Comparison of ENCODE assay signal across 1 cellular context in the genomic region with DNA sequence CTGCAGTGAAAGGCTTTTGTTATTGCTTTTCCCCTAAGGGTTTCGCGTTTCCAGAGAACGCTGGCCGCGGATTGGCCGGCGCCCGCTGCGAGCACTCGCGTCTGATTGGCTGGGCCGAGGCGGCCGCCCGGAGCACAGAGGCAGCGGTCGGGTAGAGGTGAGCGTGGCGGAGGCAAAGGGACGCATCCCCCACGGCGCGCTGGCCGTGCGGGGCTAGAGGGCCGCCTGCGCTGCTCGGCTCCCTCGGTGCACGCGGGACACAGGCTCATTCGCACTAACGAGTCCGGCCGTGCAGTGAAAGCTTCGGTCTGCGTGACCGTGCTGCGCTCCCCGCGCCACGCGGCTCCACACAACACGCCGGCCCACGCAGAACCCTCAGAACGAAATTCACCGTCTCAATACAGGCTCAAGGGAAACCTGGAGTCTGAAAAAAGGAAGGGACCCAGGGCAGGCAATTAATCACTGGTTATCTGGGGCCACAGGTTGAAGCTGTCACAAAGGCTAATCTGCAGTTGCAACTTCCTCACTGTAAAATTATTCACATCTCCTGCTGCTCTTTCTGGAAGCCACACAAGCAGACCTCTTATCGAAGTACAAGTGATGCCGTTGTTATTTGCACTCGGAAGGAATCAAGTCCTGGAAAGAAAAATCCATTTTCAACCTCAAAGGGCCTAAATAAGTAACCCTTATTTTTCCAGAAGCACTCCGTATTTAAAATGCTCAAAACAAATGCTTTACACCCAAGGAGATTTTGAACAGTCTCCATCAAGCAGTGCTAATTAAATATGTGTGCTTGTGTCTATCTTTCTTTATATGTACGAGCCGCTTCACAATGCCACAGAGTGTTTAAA.
TF ChIP-seq lines count a peak whose summit lies in the region.

No MANE protein-coding gene starts in this region.

TF ChIP-seq in HepG2, 621 proteins besides CTCF, POLR2A, EP300 and RAD21 (continued from another document and continues in another):
- TF ChIP-seq THAP11 (CRISPR knock-in tag; IDR thresholded peaks at IDR 0.05): no peak
- no peak for TF ChIP-seq HOXA7 (CRISPR knock-in tag; IDR thresholded peaks at IDR 0.05)
- no peak for TF ChIP-seq ZNF225 (CRISPR knock-in tag; IDR thresholded peaks at IDR 0.05)
- TF ChIP-seq ZNF282 (IDR thresholded peaks at IDR 0.05; ENCODE audit: partially characterized antibody): no peak
- TF ChIP-seq TOPORS (CRISPR knock-in tag; IDR thresholded peaks at IDR 0.05): no peak
- TF ChIP-seq RBAK (CRISPR knock-in tag; IDR thresholded peaks at IDR 0.05): no peak
- 0 out of 2 replicates have a peak, but pooled peaks have one; percentile 11 for TF ChIP-seq GATAD1 (CRISPR knock-in tag; IDR thresholded peaks at IDR 0.05)
- no peak for TF ChIP-seq ZNF83 (CRISPR knock-in tag; IDR thresholded peaks at IDR 0.05; ENCODE audit: borderline replicate concordance)
- TF ChIP-seq NCOR1 (IDR thresholded peaks at IDR 0.05; ENCODE audit: borderline replicate concordance, low read length): no peak
- no peak for TF ChIP-seq ZNF782 (CRISPR knock-in tag; IDR thresholded peaks at IDR 0.05; ENCODE audit: borderline replicate concordance)
- TF ChIP-seq, protein P1, sequence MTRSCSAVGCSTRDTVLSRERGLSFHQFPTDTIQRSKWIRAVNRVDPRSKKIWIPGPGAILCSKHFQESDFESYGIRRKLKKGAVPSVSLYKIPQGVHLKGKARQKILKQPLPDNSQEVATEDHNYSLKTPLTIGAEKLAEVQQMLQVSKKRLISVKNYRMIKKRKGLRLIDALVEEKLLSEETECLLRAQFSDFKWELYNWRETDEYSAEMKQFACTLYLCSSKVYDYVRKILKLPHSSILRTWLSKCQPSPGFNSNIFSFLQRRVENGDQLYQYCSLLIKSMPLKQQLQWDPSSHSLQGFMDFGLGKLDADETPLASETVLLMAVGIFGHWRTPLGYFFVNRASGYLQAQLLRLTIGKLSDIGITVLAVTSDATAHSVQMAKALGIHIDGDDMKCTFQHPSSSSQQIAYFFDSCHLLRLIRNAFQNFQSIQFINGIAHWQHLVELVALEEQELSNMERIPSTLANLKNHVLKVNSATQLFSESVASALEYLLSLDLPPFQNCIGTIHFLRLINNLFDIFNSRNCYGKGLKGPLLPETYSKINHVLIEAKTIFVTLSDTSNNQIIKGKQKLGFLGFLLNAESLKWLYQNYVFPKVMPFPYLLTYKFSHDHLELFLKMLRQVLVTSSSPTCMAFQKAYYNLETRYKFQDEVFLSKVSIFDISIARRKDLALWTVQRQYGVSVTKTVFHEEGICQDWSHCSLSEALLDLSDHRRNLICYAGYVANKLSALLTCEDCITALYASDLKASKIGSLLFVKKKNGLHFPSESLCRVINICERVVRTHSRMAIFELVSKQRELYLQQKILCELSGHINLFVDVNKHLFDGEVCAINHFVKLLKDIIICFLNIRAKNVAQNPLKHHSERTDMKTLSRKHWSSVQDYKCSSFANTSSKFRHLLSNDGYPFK (CRISPR knock-in tag; IDR thresholded peaks at IDR 0.05; ENCODE audit: borderline replicate concordance): peak; percentile 49; the same call in 1 of the 2 replicates
- no peak for TF ChIP-seq TMF1 (CRISPR knock-in tag; IDR thresholded peaks at IDR 0.05; ENCODE audit: low read depth)
- TF ChIP-seq EZH2 (conservative IDR thresholded peaks at IDR 0.05; ENCODE audit: low read depth, low read length): no peak
- no peak for TF ChIP-seq ZNF746 (CRISPR knock-in tag; IDR thresholded peaks at IDR 0.05)
- no peak for TF ChIP-seq MIER3 (CRISPR knock-in tag; IDR thresholded peaks at IDR 0.05; ENCODE audit: borderline replicate concordance)
- TF ChIP-seq, protein P2, sequence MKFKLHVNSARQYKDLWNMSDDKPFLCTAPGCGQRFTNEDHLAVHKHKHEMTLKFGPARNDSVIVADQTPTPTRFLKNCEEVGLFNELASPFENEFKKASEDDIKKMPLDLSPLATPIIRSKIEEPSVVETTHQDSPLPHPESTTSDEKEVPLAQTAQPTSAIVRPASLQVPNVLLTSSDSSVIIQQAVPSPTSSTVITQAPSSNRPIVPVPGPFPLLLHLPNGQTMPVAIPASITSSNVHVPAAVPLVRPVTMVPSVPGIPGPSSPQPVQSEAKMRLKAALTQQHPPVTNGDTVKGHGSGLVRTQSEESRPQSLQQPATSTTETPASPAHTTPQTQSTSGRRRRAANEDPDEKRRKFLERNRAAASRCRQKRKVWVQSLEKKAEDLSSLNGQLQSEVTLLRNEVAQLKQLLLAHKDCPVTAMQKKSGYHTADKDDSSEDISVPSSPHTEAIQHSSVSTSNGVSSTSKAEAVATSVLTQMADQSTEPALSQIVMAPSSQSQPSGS (CRISPR knock-in tag; IDR thresholded peaks at IDR 0.05): no peak
- TF ChIP-seq, protein P3, sequence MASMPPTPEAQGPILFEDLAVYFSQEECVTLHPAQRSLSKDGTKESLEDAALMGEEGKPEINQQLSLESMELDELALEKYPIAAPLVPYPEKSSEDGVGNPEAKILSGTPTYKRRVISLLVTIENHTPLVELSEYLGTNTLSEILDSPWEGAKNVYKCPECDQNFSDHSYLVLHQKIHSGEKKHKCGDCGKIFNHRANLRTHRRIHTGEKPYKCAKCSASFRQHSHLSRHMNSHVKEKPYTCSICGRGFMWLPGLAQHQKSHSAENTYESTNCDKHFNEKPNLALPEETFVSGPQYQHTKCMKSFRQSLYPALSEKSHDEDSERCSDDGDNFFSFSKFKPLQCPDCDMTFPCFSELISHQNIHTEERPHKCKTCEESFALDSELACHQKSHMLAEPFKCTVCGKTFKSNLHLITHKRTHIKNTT (CRISPR knock-in tag; IDR thresholded peaks at IDR 0.05): no peak
- peak; percentile 34; the same call in 1 of the 2 replicates for TF ChIP-seq SAFB2 (CRISPR knock-in tag; IDR thresholded peaks at IDR 0.05; ENCODE audit: borderline replicate concordance, low read depth)
- TF ChIP-seq ATF1 (CRISPR knock-in tag; IDR thresholded peaks at IDR 0.05): no peak
- peak; percentile 71; the same call in 1 of the 2 replicates for TF ChIP-seq PHF21A (CRISPR knock-in tag; IDR thresholded peaks at IDR 0.05)
- no peak for TF ChIP-seq ZNF564 (CRISPR knock-in tag; IDR thresholded peaks at IDR 0.05)
- TF ChIP-seq ZNF879 (CRISPR knock-in tag; IDR thresholded peaks at IDR 0.05): no peak
- 0 out of 2 replicates have a peak, but pooled peaks have one; percentile 67 for TF ChIP-seq ZNF709 (CRISPR knock-in tag; IDR thresholded peaks at IDR 0.05)
- TF ChIP-seq GABPB1 (CRISPR knock-in tag; IDR thresholded peaks at IDR 0.05): peak; percentile 63; the same call in 1 of the 2 replicates
- no peak for TF ChIP-seq NFE2L2 (IDR thresholded peaks at IDR 0.05; ENCODE audit: low read length)
- TF ChIP-seq, protein P4, sequence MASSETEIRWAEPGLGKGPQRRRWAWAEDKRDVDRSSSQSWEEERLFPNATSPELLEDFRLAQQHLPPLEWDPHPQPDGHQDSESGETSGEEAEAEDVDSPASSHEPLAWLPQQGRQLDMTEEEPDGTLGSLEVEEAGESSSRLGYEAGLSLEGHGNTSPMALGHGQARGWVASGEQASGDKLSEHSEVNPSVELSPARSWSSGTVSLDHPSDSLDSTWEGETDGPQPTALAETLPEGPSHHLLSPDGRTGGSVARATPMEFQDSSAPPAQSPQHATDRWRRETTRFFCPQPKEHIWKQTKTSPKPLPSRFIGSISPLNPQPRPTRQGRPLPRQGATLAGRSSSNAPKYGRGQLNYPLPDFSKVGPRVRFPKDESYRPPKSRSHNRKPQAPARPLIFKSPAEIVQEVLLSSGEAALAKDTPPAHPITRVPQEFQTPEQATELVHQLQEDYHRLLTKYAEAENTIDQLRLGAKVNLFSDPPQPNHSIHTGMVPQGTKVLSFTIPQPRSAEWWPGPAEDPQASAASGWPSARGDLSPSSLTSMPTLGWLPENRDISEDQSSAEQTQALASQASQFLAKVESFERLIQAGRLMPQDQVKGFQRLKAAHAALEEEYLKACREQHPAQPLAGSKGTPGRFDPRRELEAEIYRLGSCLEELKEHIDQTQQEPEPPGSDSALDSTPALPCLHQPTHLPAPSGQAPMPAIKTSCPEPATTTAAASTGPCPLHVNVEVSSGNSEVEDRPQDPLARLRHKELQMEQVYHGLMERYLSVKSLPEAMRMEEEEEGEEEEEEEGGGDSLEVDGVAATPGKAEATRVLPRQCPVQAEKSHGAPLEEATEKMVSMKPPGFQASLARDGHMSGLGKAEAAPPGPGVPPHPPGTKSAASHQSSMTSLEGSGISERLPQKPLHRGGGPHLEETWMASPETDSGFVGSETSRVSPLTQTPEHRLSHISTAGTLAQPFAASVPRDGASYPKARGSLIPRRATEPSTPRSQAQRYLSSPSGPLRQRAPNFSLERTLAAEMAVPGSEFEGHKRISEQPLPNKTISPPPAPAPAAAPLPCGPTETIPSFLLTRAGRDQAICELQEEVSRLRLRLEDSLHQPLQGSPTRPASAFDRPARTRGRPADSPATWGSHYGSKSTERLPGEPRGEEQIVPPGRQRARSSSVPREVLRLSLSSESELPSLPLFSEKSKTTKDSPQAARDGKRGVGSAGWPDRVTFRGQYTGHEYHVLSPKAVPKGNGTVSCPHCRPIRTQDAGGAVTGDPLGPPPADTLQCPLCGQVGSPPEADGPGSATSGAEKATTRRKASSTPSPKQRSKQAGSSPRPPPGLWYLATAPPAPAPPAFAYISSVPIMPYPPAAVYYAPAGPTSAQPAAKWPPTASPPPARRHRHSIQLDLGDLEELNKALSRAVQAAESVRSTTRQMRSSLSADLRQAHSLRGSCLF (CRISPR knock-in tag; IDR thresholded peaks at IDR 0.05; ENCODE audit: borderline replicate concordance): no peak
- peak; percentile 55 for TF ChIP-seq ZSCAN31 (CRISPR knock-in tag; IDR thresholded peaks at IDR 0.05; ENCODE audit: low read depth)
- peak; percentile 88 for TF ChIP-seq RBFOX2 (IDR thresholded peaks at IDR 0.05; ENCODE audit: low read depth, low read length)
- 0 out of 2 replicates have a peak, but pooled peaks have one; percentile 46 for TF ChIP-seq FOXC1 (CRISPR knock-in tag; IDR thresholded peaks at IDR 0.05; ENCODE audit: borderline replicate concordance)
- TF ChIP-seq SRSF1 (optimal IDR thresholded peaks at IDR 0.05; ENCODE audit: low read depth, low read length): no peak
- TF ChIP-seq, protein P5, sequence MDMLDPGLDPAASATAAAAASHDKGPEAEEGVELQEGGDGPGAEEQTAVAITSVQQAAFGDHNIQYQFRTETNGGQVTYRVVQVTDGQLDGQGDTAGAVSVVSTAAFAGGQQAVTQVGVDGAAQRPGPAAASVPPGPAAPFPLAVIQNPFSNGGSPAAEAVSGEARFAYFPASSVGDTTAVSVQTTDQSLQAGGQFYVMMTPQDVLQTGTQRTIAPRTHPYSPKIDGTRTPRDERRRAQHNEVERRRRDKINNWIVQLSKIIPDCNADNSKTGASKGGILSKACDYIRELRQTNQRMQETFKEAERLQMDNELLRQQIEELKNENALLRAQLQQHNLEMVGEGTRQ (IDR thresholded peaks at IDR 0.05; ENCODE audit: low read depth, low read length): no peak
- TF ChIP-seq, protein P5 (CRISPR knock-in tag; IDR thresholded peaks at IDR 0.05; ENCODE audit: borderline replicate concordance): no peak
- TF ChIP-seq MBNL3 (CRISPR knock-in tag; conservative IDR thresholded peaks at IDR 0.05): no peak
- 0 out of 2 replicates have a peak, but pooled peaks have one; percentile 53 for TF ChIP-seq ZNF713 (CRISPR knock-in tag; IDR thresholded peaks at IDR 0.05)
- TF ChIP-seq, protein P6, sequence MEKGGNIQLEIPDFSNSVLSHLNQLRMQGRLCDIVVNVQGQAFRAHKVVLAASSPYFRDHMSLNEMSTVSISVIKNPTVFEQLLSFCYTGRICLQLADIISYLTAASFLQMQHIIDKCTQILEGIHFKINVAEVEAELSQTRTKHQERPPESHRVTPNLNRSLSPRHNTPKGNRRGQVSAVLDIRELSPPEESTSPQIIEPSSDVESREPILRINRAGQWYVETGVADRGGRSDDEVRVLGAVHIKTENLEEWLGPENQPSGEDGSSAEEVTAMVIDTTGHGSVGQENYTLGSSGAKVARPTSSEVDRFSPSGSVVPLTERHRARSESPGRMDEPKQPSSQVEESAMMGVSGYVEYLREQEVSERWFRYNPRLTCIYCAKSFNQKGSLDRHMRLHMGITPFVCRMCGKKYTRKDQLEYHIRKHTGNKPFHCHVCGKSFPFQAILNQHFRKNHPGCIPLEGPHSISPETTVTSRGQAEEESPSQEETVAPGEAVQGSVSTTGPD (CRISPR knock-in tag; IDR thresholded peaks at IDR 0.05): no peak
- TF ChIP-seq, protein P7, sequence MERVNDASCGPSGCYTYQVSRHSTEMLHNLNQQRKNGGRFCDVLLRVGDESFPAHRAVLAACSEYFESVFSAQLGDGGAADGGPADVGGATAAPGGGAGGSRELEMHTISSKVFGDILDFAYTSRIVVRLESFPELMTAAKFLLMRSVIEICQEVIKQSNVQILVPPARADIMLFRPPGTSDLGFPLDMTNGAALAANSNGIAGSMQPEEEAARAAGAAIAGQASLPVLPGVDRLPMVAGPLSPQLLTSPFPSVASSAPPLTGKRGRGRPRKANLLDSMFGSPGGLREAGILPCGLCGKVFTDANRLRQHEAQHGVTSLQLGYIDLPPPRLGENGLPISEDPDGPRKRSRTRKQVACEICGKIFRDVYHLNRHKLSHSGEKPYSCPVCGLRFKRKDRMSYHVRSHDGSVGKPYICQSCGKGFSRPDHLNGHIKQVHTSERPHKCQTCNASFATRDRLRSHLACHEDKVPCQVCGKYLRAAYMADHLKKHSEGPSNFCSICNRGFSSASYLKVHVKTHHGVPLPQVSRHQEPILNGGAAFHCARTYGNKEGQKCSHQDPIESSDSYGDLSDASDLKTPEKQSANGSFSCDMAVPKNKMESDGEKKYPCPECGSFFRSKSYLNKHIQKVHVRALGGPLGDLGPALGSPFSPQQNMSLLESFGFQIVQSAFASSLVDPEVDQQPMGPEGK (CRISPR knock-in tag; IDR thresholded peaks at IDR 0.05): no peak
- TF ChIP-seq ASH2L (IDR thresholded peaks at IDR 0.05; ENCODE audit: insufficient read length, low read depth, low read length): no peak
- no peak for TF ChIP-seq IKZF1 (IDR thresholded peaks at IDR 0.05)
- TF ChIP-seq REPIN1 (CRISPR knock-in tag; IDR thresholded peaks at IDR 0.05; ENCODE audit: borderline replicate concordance, low read depth): 0 out of 2 replicates have a peak, but pooled peaks have one; percentile 41
- TF ChIP-seq PPARG (CRISPR knock-in tag; conservative IDR thresholded peaks at IDR 0.05): no peak
- TF ChIP-seq SMARCC2 (IDR thresholded peaks at IDR 0.05): no peak
- TF ChIP-seq KLF12 (CRISPR knock-in tag; IDR thresholded peaks at IDR 0.05; ENCODE audit: borderline replicate concordance): no peak
- TF ChIP-seq, protein P8, sequence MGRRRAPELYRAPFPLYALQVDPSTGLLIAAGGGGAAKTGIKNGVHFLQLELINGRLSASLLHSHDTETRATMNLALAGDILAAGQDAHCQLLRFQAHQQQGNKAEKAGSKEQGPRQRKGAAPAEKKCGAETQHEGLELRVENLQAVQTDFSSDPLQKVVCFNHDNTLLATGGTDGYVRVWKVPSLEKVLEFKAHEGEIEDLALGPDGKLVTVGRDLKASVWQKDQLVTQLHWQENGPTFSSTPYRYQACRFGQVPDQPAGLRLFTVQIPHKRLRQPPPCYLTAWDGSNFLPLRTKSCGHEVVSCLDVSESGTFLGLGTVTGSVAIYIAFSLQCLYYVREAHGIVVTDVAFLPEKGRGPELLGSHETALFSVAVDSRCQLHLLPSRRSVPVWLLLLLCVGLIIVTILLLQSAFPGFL (CRISPR knock-in tag; IDR thresholded peaks at IDR 0.05): no peak
